In genomic region chr4:182960228-182960627, GRCh38 we compare ENCODE assay signal across 23 cellular contexts. TPM values are rescaled to one million over a fixed set of nuclear protein-coding genes. Genes with fewer than 3 reads are reported as not detected.
DNase-seq lines count a peak whose midpoint lies in the region; ATAC-seq, FAIRE-seq and TF ChIP-seq lines count a peak whose summit lies in the region.
"Had no signal": no experiment of that assay in that cellular context is flagged by ENCODE, and none has a peak within 500 bp of the region (broad histone marks: within the 10 kb centered on the region; RNA-seq: fewer than 3 reads in every experiment).

No MANE protein-coding gene starts in this region.

- H3K4me3 Mint-ChIP-seq in H9 = no peak overlapping the region
- H3K4me3 Mint-ChIP-seq: B cell; CD4-positive, CD25-positive, alpha-beta regulatory T cell; CD8-positive, alpha-beta T cell; GM23338 had no signal

- H3K23me2 ChIP-seq in H9 (ENCODE audit: insufficient read length, low read depth, low read length, poor library complexity, severe bottlenecking) = no peaks in the 10 kb centered on the region

- H3K36me3 ChIP-seq in IMR-90 (ENCODE audit: control insufficient read depth, insufficient read depth, low read length) (no peaks in the 10 kb centered on the region), K562 (ENCODE audit: control insufficient read depth, insufficient read depth, low read length) (no peaks in the 10 kb centered on the region), neuronal stem cell (replicated peaks in 1 of 2; ENCODE audit: control insufficient read depth in 2 of 2, insufficient read depth in 2 of 2, low read length in 2 of 2) (peaks cover 0 to 3% of the 10 kb centered on the region in 2 donors), heart right ventricle (no peaks in the 10 kb centered on the region)
- H3K36me3 ChIP-seq: BLaER1 had no signal

- H2AK9ac ChIP-seq in IMR-90 (replicated peaks; ENCODE audit: low read depth, low read length, poor library complexity) = no peak overlapping the region

- H3K79me2 ChIP-seq in H9 (ENCODE audit: insufficient read depth, low read length) (no peaks in the 10 kb centered on the region), K562 (ENCODE audit: control insufficient read depth, insufficient read depth, low read length) (no peaks in the 10 kb centered on the region)

- H3K27me3 Mint-ChIP-seq in H9 (ENCODE audit: low read depth) = no peaks in the 10 kb centered on the region

- CTCF ChIA-PET in IMR-90 (lab: Yijun Ruan, JAX) = no interaction called here
- CTCF ChIA-PET in K562 (lab: Yijun Ruan, JAX; ENCODE audit: low intra/inter-chr PET ratio) = no interaction called here

- ATAC-seq in IMR-90 (ENCODE audit: low read depth) (no peak), K562 (no peak), GM21825 (IDR thresholded peaks at IDR 0.05; ENCODE audit: unreplicated experiment) (no peak), heart right ventricle (no peak)
- ATAC-seq: CD8-positive, alpha-beta T cell; GM23338 had no signal

- H3K9me1 ChIP-seq in IMR-90 (ENCODE audit: insufficient read depth, low read length) (0 out of 2 replicates have a peak, but pooled peaks cover 4% of the 10 kb centered on the region), K562 (ENCODE audit: control insufficient read depth, insufficient read depth, low read length) (no peaks in the 10 kb centered on the region)

- H3K4me2 ChIP-seq in H9 (ENCODE audit: insufficient read depth, insufficient read length, low read length) = no peak overlapping the region
- H3K4me2 ChIP-seq in IMR-90 (ENCODE audit: low read depth, low read length) = no peak overlapping the region
- no peak overlapping the region for H3K4me2 ChIP-seq in K562 (ENCODE audit: insufficient read depth, low read length)
- H3K4me2 ChIP-seq in neuronal stem cell (ENCODE audit: insufficient read depth, low read length, poor library complexity, severe bottlenecking) = no peak overlapping the region
- H3K4me2 ChIP-seq: BLaER1, GM23338 had no signal

- in situ Hi-C loops in IMR-90 (cut with MboI; ENCODE audit: low sequenced_read_pairs) (no loop called here), K562 (cut with MboI) (no loop called here)

- no peak for TF ChIP-seq EP300 in K562 (IDR thresholded peaks at IDR 0.05; ENCODE audit: low read length)

- H3K79me1 ChIP-seq in H9 (ENCODE audit: insufficient read depth, low read depth, low read length, poor library complexity, severe bottlenecking) (no peaks in the 10 kb centered on the region), IMR-90 (ENCODE audit: low read depth in 1 of 2, low read length in 2 of 2) (no peaks in the 10 kb centered on the region), neuronal stem cell (ENCODE audit: low read depth, low read length) (no peaks in the 10 kb centered on the region)

- H3T11ph ChIP-seq in H9 (ENCODE audit: low read length) = no peak overlapping the region

- no peaks in the 10 kb centered on the region for H3K4me1 ChIP-seq in H9 (ENCODE audit: insufficient read depth, low read length)
- peaks cover 1% of the 10 kb centered on the region; the same call in 1 of the 2 replicates for H3K4me1 ChIP-seq in IMR-90 (ENCODE audit: control insufficient read depth, insufficient read depth, low read length)
- H3K4me1 ChIP-seq in K562 (replicated peaks in 1 of 2; ENCODE audit: control insufficient read depth in 2 of 2, insufficient read depth in 2 of 2, low read length in 2 of 2) = no peaks in the 10 kb centered on the region
- peaks cover 0 to 3% of the 10 kb centered on the region in 2 donors for H3K4me1 ChIP-seq in neuronal stem cell (ENCODE audit: control insufficient read depth in 2 of 2, insufficient read depth in 1 of 2, low read depth in 1 of 2, low read length in 2 of 2)
- H3K4me1 ChIP-seq in heart right ventricle = no peaks in the 10 kb centered on the region

- H2AFZ ChIP-seq in H9 (ENCODE audit: low read length) (no peak overlapping the region), IMR-90 (replicated peaks; ENCODE audit: low read length, poor library complexity) (no peak overlapping the region), K562 (ENCODE audit: low read depth, low read length) (no peak overlapping the region), neuronal stem cell (ENCODE audit: low read length) (no peak overlapping the region)
- H2AFZ ChIP-seq: GM23338 had no signal

- H4K5ac ChIP-seq in H9 (ENCODE audit: insufficient read length, low read depth, low read length) (peak overlapping the region; percentile 20), IMR-90 (ENCODE audit: low read depth, low read length) (no peak overlapping the region)

- H3K27ac Mint-ChIP-seq in H9 = no peak overlapping the region
- H3K27ac Mint-ChIP-seq: B cell; CD4-positive, CD25-positive, alpha-beta regulatory T cell; CD8-positive, alpha-beta T cell; GM23338 had no signal

- TF ChIP-seq CTCF in H9 (conservative IDR thresholded peaks at IDR 0.05) (no peak), IMR-90 (conservative IDR thresholded peaks at IDR 0.05; ENCODE audit: low read depth, low read length) (no peak), K562 (IDR thresholded peaks at IDR 0.05 in 2 of 3, conservative IDR thresholded peaks at IDR 0.05 in 1 of 3; ENCODE audit: insufficient read depth in 2 of 3, low read depth in 1 of 3, low read length in 3 of 3) (no peak), heart right ventricle (IDR thresholded peaks at IDR 0.05) (no peak)

- 100% methylated on average over 9 of the region's 9 CpGs for WGBS in H9 (ENCODE audit: extremely low coverage, insufficient read length, low lambda C conversion rate)
- 85 to 100% methylated on average over 9 of the region's 9 CpGs for WGBS in IMR-90 (ENCODE audit: extremely low coverage in 2 of 2, insufficient read length in 1 of 2), 2 experiments
- 75% methylated on average over 3 of the region's 9 CpGs for WGBS in K562 (ENCODE audit: insufficient coverage, low coverage, missing lambda C conversion rate)
- 100% methylated on average over 7 to 9 of the region's 9 CpGs for WGBS in neuronal stem cell (ENCODE audit: extremely low coverage in 2 of 2, insufficient read length in 2 of 2, insufficient replicate concordance in 1 of 2), 2 donors
- 84 to 96% methylated on average over 8 to 9 of the region's 9 CpGs for WGBS in heart right ventricle, 2 donors

- H2BK12ac ChIP-seq in H9 (ENCODE audit: insufficient read length, low read depth, low read length) (no peak overlapping the region), neuronal stem cell (ENCODE audit: low read length) (peak overlapping the region; percentile 87)

- H3K4me3 ChIP-seq in IMR-90 (ENCODE audit: insufficient read depth, low read depth, low read length) (no peak overlapping the region), K562 (no peak overlapping the region), neuronal stem cell (ENCODE audit: low read length in 2 of 2) (peak overlapping the region in 1 of 2 donors; percentile 72), heart right ventricle (no peak overlapping the region)
- H3K4me3 ChIP-seq: BLaER1, GM23338 had no signal

- H3K4me1 Mint-ChIP-seq in H9 = no peaks in the 10 kb centered on the region
- H3K4me1 Mint-ChIP-seq: B cell; CD4-positive, CD25-positive, alpha-beta regulatory T cell; GM23338 had no signal

- H3K36me3 Mint-ChIP-seq in H9 (ENCODE audit: insufficient read depth in 1 of 3, low read depth in 3 of 3) = peaks cover 0 to 6% (median 3%) of the 10 kb centered on the region in 3 experiments; a peak in 3 of 7 replicates
- H3K36me3 Mint-ChIP-seq: CD4-positive, CD25-positive, alpha-beta regulatory T cell; CD8-positive, alpha-beta T cell had no signal

- H2BK15ac ChIP-seq in H9 (ENCODE audit: low read depth, low read length) = no peak overlapping the region
- no peak overlapping the region for H2BK15ac ChIP-seq in IMR-90 (ENCODE audit: low read depth, low read length)
- no peak overlapping the region for H2BK15ac ChIP-seq in neuronal stem cell (ENCODE audit: low read length)

- POLR2A ChIA-PET in IMR-90 (lab: Charles Lee; ENCODE audit: unreplicated experiment) = no interaction called here
- POLR2A ChIA-PET in K562 (lab: Yijun Ruan, JAX) = no interaction called here

- H4K91ac ChIP-seq in H9 (ENCODE audit: insufficient read length, low read depth, low read length) (no peak overlapping the region), IMR-90 (ENCODE audit: insufficient read depth, low read depth, low read length) (no peak overlapping the region), neuronal stem cell (ENCODE audit: low read depth, low read length, poor library complexity) (peak overlapping the region; percentile 95)

- DNase-seq in H9 = no peak
- DNase-seq in IMR-90 = no peak
- DNase-seq in K562 (ENCODE audit: extremely low read depth in 1 of 4, low spot score in 3 of 4) = no peak
- no peak for DNase-seq in neuronal stem cell (ENCODE audit: low spot score)
- DNase-seq in HK-2 (ENCODE audit: unreplicated experiment) = no peak
- DNase-seq in heart right ventricle = no peak
- DNase-seq in COR-L47 (lab: John Stamatoyannopoulos, UW) = no peak
- DNase-seq: CD4-positive, CD25-positive, alpha-beta regulatory T cell; CD8-positive, alpha-beta T cell; DMS 273 treated with DMSO at 0.1 percent for 48 hours; DMS79; GF-D8; HCEC 1CT had no signal

- no peak overlapping the region for H2BK120ac ChIP-seq in H9 (ENCODE audit: low read depth, low read length, poor library complexity, severe bottlenecking)
- H2BK120ac ChIP-seq in IMR-90 (ENCODE audit: low read depth, low read length) = no peak overlapping the region
- H2BK120ac ChIP-seq in neuronal stem cell (ENCODE audit: low read depth, low read length) = no peak overlapping the region

- peaks cover 11 to 16% of the 10 kb centered on the region in 2 experiments; a peak in 4 of 5 replicates for H3K9me3 Mint-ChIP-seq in H9

- H3K23ac ChIP-seq in H9 (ENCODE audit: insufficient read length, low read depth, low read length) = no peak overlapping the region
- H3K23ac ChIP-seq in IMR-90 (ENCODE audit: low read depth, low read length) = no peak overlapping the region
- H3K23ac ChIP-seq in neuronal stem cell (ENCODE audit: low read depth, low read length, poor library complexity) = peak overlapping the region; percentile 57

- no peak overlapping the region for H3K27ac ChIP-seq in H9 (ENCODE audit: insufficient read length, low read depth, low read length)
- no peak overlapping the region for H3K27ac ChIP-seq in IMR-90 (ENCODE audit: insufficient read depth, low read length)
- H3K27ac ChIP-seq in K562 (ENCODE audit: extremely low read depth, low read depth, low read length) = no peak overlapping the region
- no peak overlapping the region for H3K27ac ChIP-seq in neuronal stem cell (replicated peaks; ENCODE audit: low read length)
- H3K27ac ChIP-seq in heart right ventricle = no peak overlapping the region
- H3K27ac ChIP-seq: 22Rv1, BLaER1, C4-2B had no signal

- H3K56ac ChIP-seq in H9 (ENCODE audit: insufficient read length, low read depth, low read length) = no peak overlapping the region
- no peak overlapping the region for H3K56ac ChIP-seq in IMR-90 (ENCODE audit: extremely low read depth, insufficient read depth, low read length)

- H3K9ac ChIP-seq in H9 (ENCODE audit: extremely low read depth, insufficient read length, low read length) (no peak overlapping the region), IMR-90 (ENCODE audit: low read depth, low read length) (no peak overlapping the region), K562 (ENCODE audit: insufficient read depth in 1 of 2, low read depth in 2 of 2, low read length in 2 of 2) (no peak overlapping the region), neuronal stem cell (ENCODE audit: low read depth, low read length, poor library complexity) (peak overlapping the region; percentile 78)
- H3K9ac ChIP-seq: BLaER1 had no signal

- peak overlapping the region; percentile 46 for H4K8ac ChIP-seq in H9 (replicated peaks; ENCODE audit: insufficient read length, low read depth, low read length)
- H4K8ac ChIP-seq in IMR-90 (ENCODE audit: low read depth in 2 of 2, low read length in 2 of 2) = no peak overlapping the region
- H4K8ac ChIP-seq in neuronal stem cell (ENCODE audit: low read depth, low read length) = peak overlapping the region; percentile 23

- H3K14ac ChIP-seq in H9 (ENCODE audit: insufficient read depth, low read length) = no peak overlapping the region
- no peak overlapping the region; the same call in 1 of the 2 replicates for H3K14ac ChIP-seq in IMR-90 (replicated peaks; ENCODE audit: low read depth, low read length)
- H3K14ac ChIP-seq in neuronal stem cell (ENCODE audit: low read length) = peak overlapping the region; percentile 66

- no peak for TF ChIP-seq RAD21 in IMR-90 (IDR thresholded peaks at IDR 0.05; ENCODE audit: low read length)
- TF ChIP-seq RAD21 in K562 (CRISPR knock-in tag; conservative IDR thresholded peaks at IDR 0.05 in 1 of 2, IDR thresholded peaks at IDR 0.05 in 1 of 2) = no peak

- BruUV-seq in IMR-90 (replicated peaks; lab: Mats Ljungman, UMichigan) = no TSS peak
- BruUV-seq in K562 (replicated peaks; lab: Mats Ljungman, UMichigan) = no TSS peak

- no peak overlapping the region for H3K4ac ChIP-seq in H9 (ENCODE audit: low read depth, low read length)
- no peak overlapping the region for H3K4ac ChIP-seq in IMR-90 (ENCODE audit: low read depth, low read length)
- H3K4ac ChIP-seq in neuronal stem cell (ENCODE audit: low read length) = no peak overlapping the region

- intact Hi-C loops in IMR-90 (cut with micrococcal nuclease) (loop anchor here (5.0 kb wide), 1 partner anchor 77 kb away; no protein-coding TSS in a partner anchor), K562 (cut with micrococcal nuclease) (no loop called here), heart right ventricle (cut with DNase I) (no loop called here)

- H3K27me3 ChIP-seq in H9 (ENCODE audit: insufficient read depth, low read length) (no peaks in the 10 kb centered on the region), IMR-90 (ENCODE audit: control insufficient read depth, insufficient read depth, low read length) (no peaks in the 10 kb centered on the region), K562 (ENCODE audit: control insufficient read depth in 2 of 2, insufficient read depth in 2 of 2, low read length in 2 of 2) (no peaks in the 10 kb centered on the region), neuronal stem cell (ENCODE audit: control insufficient read depth in 3 of 3, insufficient read depth in 3 of 3, low read depth in 1 of 3, low read length in 3 of 3) (peaks cover 0 to 2% (median 0%) of the 10 kb centered on the region in 3 experiments), heart right ventricle (peaks cover 0 to 4% (median 0%) of the 10 kb centered on the region in 7 donors)
- H3K27me3 ChIP-seq: BLaER1 had no signal

- no peak overlapping the region for H2BK20ac ChIP-seq in H9 (ENCODE audit: low read depth, low read length, poor library complexity, severe bottlenecking)
- no peak overlapping the region for H2BK20ac ChIP-seq in IMR-90 (ENCODE audit: low read depth, low read length)

- H3K18ac ChIP-seq in H9 (ENCODE audit: insufficient read length, low read depth, low read length) = no peak overlapping the region
- no peak overlapping the region for H3K18ac ChIP-seq in IMR-90 (ENCODE audit: low read depth, low read length)
- H3K18ac ChIP-seq in neuronal stem cell (ENCODE audit: low read length) = no peak overlapping the region

- dilution Hi-C loops in IMR-90 (cut with HindIII; ENCODE audit: low sequenced_read_pairs, unreplicated experiment) = no loop called here

- H2AK5ac ChIP-seq in H9 (ENCODE audit: insufficient read length, low read length) (no peak overlapping the region), IMR-90 (ENCODE audit: low read depth, low read length) (peak overlapping the region; percentile 63; the same call in 1 of the 2 replicates), neuronal stem cell (ENCODE audit: low read depth, low read length) (no peak overlapping the region)

- FAIRE-seq in K562 (lab: Jason Lieb, UNC) = no peak
- FAIRE-seq: A204.1, D721Med, GM12892, H54 had no signal

- H3K9me3 ChIP-seq in H9 (ENCODE audit: control insufficient read depth, low read depth, low read length) = no peaks in the 10 kb centered on the region
- H3K9me3 ChIP-seq in IMR-90 (ENCODE audit: control insufficient read depth, insufficient read depth, low read length) = peaks cover 3% of the 10 kb centered on the region; the same call in 1 of the 2 replicates
- peaks cover 3% of the 10 kb centered on the region for H3K9me3 ChIP-seq in K562 (replicated peaks; ENCODE audit: control insufficient read depth, insufficient read depth, low read depth, low read length)
- H3K9me3 ChIP-seq in neuronal stem cell (replicated peaks in 1 of 2; ENCODE audit: control insufficient read depth in 2 of 2, insufficient read depth in 1 of 2, low read depth in 1 of 2, low read length in 2 of 2) = peaks cover 0 to 5% of the 10 kb centered on the region in 2 donors
- H3K9me3 ChIP-seq in heart right ventricle = peaks cover 0 to 12% (median 5%) of the 10 kb centered on the region in 11 donors

- H4K20me1 ChIP-seq in H9 (ENCODE audit: control insufficient read depth, insufficient read depth, insufficient read length) (no peaks in the 10 kb centered on the region), IMR-90 (ENCODE audit: insufficient read depth, low read length) (no peaks in the 10 kb centered on the region), K562 (replicated peaks; ENCODE audit: control insufficient read depth, insufficient read depth, low read length) (no peaks in the 10 kb centered on the region)
- H4K20me1 ChIP-seq: BLaER1 had no signal

- H2BK5ac ChIP-seq in H9 (ENCODE audit: insufficient read length, low read length) = no peak overlapping the region
- peak overlapping the region; percentile 72 for H2BK5ac ChIP-seq in IMR-90 (ENCODE audit: low read depth, low read length, poor library complexity, severe bottlenecking)
- H2BK5ac ChIP-seq in neuronal stem cell (ENCODE audit: low read length) = no peak overlapping the region

- no peak for TF ChIP-seq POLR2A in IMR-90 (IDR thresholded peaks at IDR 0.05; ENCODE audit: low read depth, low read length)
- TF ChIP-seq POLR2A in K562 (conservative IDR thresholded peaks at IDR 0.05) = no peak

RNA-seq across cellular contexts. Expression of gene DCTD, which starts 43.0 kb away (rescaled TPM):
- total RNA-seq in H9 (2021) (95.5 and 100 TPM in 2 replicates), IMR-90 (2012; rRNA removed) (84.2 and 90.3 TPM in 2 replicates), K562 (2014; rRNA removed) (54.8 and 63.8 TPM in 2 replicates), K562 (2014; rRNA removed; fragmentation: Illumina TruSeq; extraction: Trizol) (71.6 and 81.9 TPM in 2 replicates), K562 (2015; rRNA removed; fragmentation: Illumina TruSeq; extraction: Trizol) (75.1 and 76.5 TPM in 2 replicates), K562 (2021) (93.7 and 101 TPM in 2 replicates), heart right ventricle (10 to 100 TPM; 33.9 to 53.1 (median 42.2) TPM)
- polyA plus RNA-seq in IMR-90 (2012; rRNA removed) (113 and 127 TPM in 2 replicates), K562 (2011; rRNA removed) (113 and 114 TPM in 2 replicates), K562 (2014; fragmentation: Illumina TruSeq; extraction: Trizol) (94.6 and 99.4 TPM in 2 replicates), K562 (2014; fragmentation: Nextera tagmentation; extraction: Ambion mirVana) (10 to 100 TPM; 38.7 to 51.8 TPM), K562 (2014; rRNA removed) (80.0 and 81.8 TPM in 2 replicates), heart right ventricle (10 to 100 TPM; 16.8 to 34.5 TPM)
- 99.3 and 108 TPM in 2 replicates for polyA plus RNA-seq in IMR-90 (2012; cell fraction: cytosol; rRNA removed)
- 122 and 215 TPM in 2 replicates for polyA plus RNA-seq in IMR-90 (2012; cell fraction: nucleus; rRNA removed; ENCODE audit: low replicate concordance)
- total RNA-seq in K562 (2011; cell fraction: chromatin; rRNA removed; ENCODE audit: low replicate concordance) = 102 and 114 TPM in 2 replicates
- 84.7 and 95.4 TPM in 2 replicates for total RNA-seq in K562 (2011; cell fraction: nucleolus; rRNA removed)
- 123 and 174 TPM in 2 replicates for total RNA-seq in K562 (2011; cell fraction: nucleoplasm; rRNA removed)
- 83.1 and 112 TPM in 2 replicates for polyA plus RNA-seq in K562 (2011; cell fraction: cytosol; rRNA removed)
- polyA plus RNA-seq in K562 (2011; cell fraction: nucleus; rRNA removed) = 148 and 169 TPM in 2 replicates
- polyA plus RNA-seq in K562 (2012) = 77.9 and 94.5 TPM in 2 replicates
- 128 and 153 TPM in 2 replicates for polyA minus RNA-seq in K562 (2011; rRNA and poly(A)+ RNA removed)
- 40.1 and 42.8 TPM in 2 replicates for polyA minus RNA-seq in K562 (2011; cell fraction: cytosol; rRNA and poly(A)+ RNA removed)
- polyA minus RNA-seq in K562 (2011; cell fraction: nucleus; rRNA and poly(A)+ RNA removed) = 45.5 and 68.2 TPM in 2 replicates
- polyA plus RNA-seq in neuronal stem cell (2013, experiment 1 of 2) = 95.6 TPM
- polyA plus RNA-seq in neuronal stem cell (2013, experiment 2 of 2) = 95.4 TPM

Comparison
In these comparisons a context has a peak if more than half of its experiments do, and no peak if none do; other contexts are left out.
1. H4K8ac ChIP-seq: peak in H9 (single experiment) and neuronal stem cell (single experiment); none in IMR-90 (0 of 2).